In the genomic region with DNA sequence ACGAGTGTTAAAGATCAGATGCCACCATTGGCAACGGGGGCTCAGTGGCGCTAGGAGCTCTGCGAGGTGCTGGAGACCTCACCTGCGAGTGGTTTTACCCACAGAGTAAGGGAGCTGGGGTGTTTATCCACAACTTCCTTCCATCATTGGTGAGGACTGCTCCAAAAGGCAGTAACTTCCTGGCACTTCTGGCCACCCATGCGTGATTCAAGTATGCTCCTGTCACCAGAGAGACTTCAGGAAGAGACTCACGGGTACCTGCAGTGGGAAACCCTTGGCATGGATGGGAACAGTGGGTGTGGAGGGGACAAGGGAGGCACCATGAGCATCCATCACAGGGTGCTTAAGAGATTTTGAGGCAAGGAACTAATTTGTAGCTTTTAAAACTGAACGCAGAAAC, we compare ENCODE assay signal across 1 cellular context.
TF ChIP-seq lines count a peak whose summit lies in the region.

No MANE protein-coding gene starts in this region.

TF ChIP-seq in IMR-90, 13 proteins besides CTCF, POLR2A, EP300 and RAD21:
- TF ChIP-seq ELK1 (IDR thresholded peaks at IDR 0.05; ENCODE audit: borderline replicate concordance, low read depth, low read length) (no peak), BHLHE40 (IDR thresholded peaks at IDR 0.05; ENCODE audit: low read depth, low read length) (no peak)
